Comparison of ENCODE assay signal across 27 cellular contexts in the genomic region with DNA sequence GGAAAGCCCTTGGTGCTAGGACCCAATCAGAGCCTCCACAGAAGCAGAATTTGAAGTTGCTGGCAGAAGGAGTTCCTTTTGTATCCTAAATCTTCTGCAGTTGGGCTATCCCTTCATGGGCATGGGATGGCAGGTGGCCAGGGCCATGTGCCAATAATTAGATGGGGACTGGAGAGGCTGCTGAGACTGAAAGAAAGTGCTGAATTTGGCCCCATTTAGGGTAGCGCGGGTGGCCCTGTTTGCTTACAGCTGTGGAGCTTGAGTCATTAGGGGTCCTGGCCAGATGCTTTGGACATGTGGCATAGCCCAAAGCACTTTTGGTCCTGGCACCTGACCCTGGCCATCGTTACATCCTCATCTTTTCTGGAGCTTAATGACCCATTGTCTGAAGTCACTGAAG. TPM values are rescaled to one million over a fixed set of nuclear protein-coding genes. Genes with fewer than 3 reads are reported as not detected.
DNase-seq lines count a peak whose midpoint lies in the region; ATAC-seq and TF ChIP-seq lines count a peak whose summit lies in the region.
"Had no signal": no experiment of that assay in that cellular context is flagged by ENCODE, and none has a peak within 500 bp of the region (broad histone marks: within the 10 kb centered on the region; RNA-seq: fewer than 3 reads in every experiment).

No MANE protein-coding gene starts in this region.

- TF ChIP-seq POLR2A in esophagus muscularis mucosa (IDR thresholded peaks at IDR 0.05; ENCODE audit: low read depth) (no peak), uterus (IDR thresholded peaks at IDR 0.05) (no peak)

- H3K27ac ChIP-seq in SK-N-SH (ENCODE audit: low read depth in 2 of 2, low read length in 1 of 2) (no peak overlapping the region), esophagus muscularis mucosa (replicated peaks in 1 of 4) (peak overlapping the region; percentile 87 to 100 (median 98)), osteoblast (ENCODE audit: low read depth, low read length) (no peak overlapping the region), uterus (peak overlapping the region; percentile 93 to 96)
- H3K27ac ChIP-seq: GM23248, upper lobe of right lung had no signal

- H3K4me3 ChIP-seq in SK-N-SH (ENCODE audit: low read depth in 2 of 2, low read length in 1 of 2): no peak overlapping the region
- no peak overlapping the region for H3K4me3 ChIP-seq in esophagus muscularis mucosa
- no peak overlapping the region for H3K4me3 ChIP-seq in osteoblast (ENCODE audit: insufficient read depth, low read length)
- H3K4me3 ChIP-seq in uterus: no peak overlapping the region
- H3K4me3 ChIP-seq: GM23248, heart left ventricle, upper lobe of right lung had no signal

- no peaks in the 10 kb centered on the region for H3K4me1 Mint-ChIP-seq in T-helper 2 cell treated with Interferon-gamma antibody and Interleukin-4, amounts not matched to agents 5 μg/mL and 100 μg/mL, for 36 hours (ENCODE audit: low read depth)
- H3K4me1 Mint-ChIP-seq: activated CD8-positive, alpha-beta memory T cell treated with anti-CD3 and anti-CD28 coated beads, Interleukin-2, amount 10 ng/mL, durations not matched to agents 7 days and 5 days; CD14-positive monocyte had no signal

- peaks cover 6% of the 10 kb centered on the region for H3K27me3 Mint-ChIP-seq in T-helper 2 cell treated with Interferon-gamma antibody and Interleukin-4, amounts not matched to agents 5 μg/mL and 100 μg/mL, for 36 hours (ENCODE audit: low read depth)
- H3K27me3 Mint-ChIP-seq: activated CD8-positive, alpha-beta memory T cell treated with anti-CD3 and anti-CD28 coated beads, Interleukin-2, amount 10 ng/mL, durations not matched to agents 7 days and 5 days; progenitor cell of endocrine pancreas had no signal

- H3F3A ChIP-seq in SK-N-SH (replicated peaks; ENCODE audit: insufficient read depth): peaks cover 10% of the 10 kb centered on the region

- ATAC-seq in SK-N-SH treated with all-trans-retinoic acid at 6 μM for 48 hours: no peak
- ATAC-seq in GM19035 (IDR thresholded peaks at IDR 0.05; ENCODE audit: unreplicated experiment): no peak
- ATAC-seq: activated CD8-positive, alpha-beta memory T cell treated with anti-CD3 and anti-CD28 coated beads, Interleukin-2, amount 10 ng/mL, durations not matched to agents 7 days and 5 days; upper lobe of right lung had no signal

- WGBS in SK-N-SH (ENCODE audit: low lambda C conversion rate): 100% methylated on average over 3 of the region's 3 CpGs
- 60% methylated on average over 3 of the region's 3 CpGs for WGBS in esophagus muscularis mucosa

- intact Hi-C loops in esophagus muscularis mucosa (cut with DNase I): no loop called here
- intact Hi-C loops in uterus (cut with DNase I; ENCODE audit: low total_unique reads): no loop called here

- peaks cover 100% of the 10 kb centered on the region for H3K79me2 ChIP-seq in SK-N-SH (ENCODE audit: insufficient read depth)
- H3K79me2 ChIP-seq in osteoblast (ENCODE audit: insufficient read depth, low read length): peaks cover 95% of the 10 kb centered on the region

- H3K27ac Mint-ChIP-seq in T-helper 2 cell treated with Interferon-gamma antibody and Interleukin-4, amounts not matched to agents 5 μg/mL and 100 μg/mL, for 36 hours: no peak overlapping the region
- H3K27ac Mint-ChIP-seq: activated CD8-positive, alpha-beta memory T cell treated with anti-CD3 and anti-CD28 coated beads, Interleukin-2, amount 10 ng/mL, durations not matched to agents 7 days and 5 days; CD14-positive monocyte; progenitor cell of endocrine pancreas had no signal

- H3K9me3 ChIP-seq in SK-N-SH (no peaks in the 10 kb centered on the region), esophagus muscularis mucosa (no peaks in the 10 kb centered on the region), osteoblast (ENCODE audit: low read depth, low read length) (no peaks in the 10 kb centered on the region), uterus (no peaks in the 10 kb centered on the region)
- H3K9me3 ChIP-seq: upper lobe of right lung had no signal

- no peak for TF ChIP-seq EP300 in SK-N-SH (IDR thresholded peaks at IDR 0.05; ENCODE audit: borderline replicate concordance in 1 of 2, low read depth in 1 of 2, low read length in 1 of 2)
- no peak for TF ChIP-seq EP300 in esophagus muscularis mucosa (IDR thresholded peaks at IDR 0.05)

- no peak overlapping the region for H3K4me3 Mint-ChIP-seq in T-helper 2 cell treated with Interferon-gamma antibody and Interleukin-4, amounts not matched to agents 5 μg/mL and 100 μg/mL, for 36 hours
- H3K4me3 Mint-ChIP-seq: activated CD8-positive, alpha-beta memory T cell treated with anti-CD3 and anti-CD28 coated beads, Interleukin-2, amount 10 ng/mL, durations not matched to agents 7 days and 5 days; CD14-positive monocyte; HFFc6 had no signal

- H3K27me3 ChIP-seq in SK-N-SH (ENCODE audit: insufficient read depth) (no peaks in the 10 kb centered on the region), esophagus muscularis mucosa (no peaks in the 10 kb centered on the region), osteoblast (ENCODE audit: insufficient read depth, low read length) (no peaks in the 10 kb centered on the region), uterus (no peaks in the 10 kb centered on the region)
- H3K27me3 ChIP-seq: heart left ventricle, upper lobe of right lung had no signal

- no peaks in the 10 kb centered on the region for H3K9me2 ChIP-seq in SK-N-SH

- H3K4me1 ChIP-seq in SK-N-SH (ENCODE audit: control insufficient read depth in 1 of 2, insufficient read depth in 2 of 2, low read depth in 1 of 2, low read length in 1 of 2): peaks cover 0 to 6% of the 10 kb centered on the region in 2 experiments; a peak in 3 of 4 replicates
- H3K4me1 ChIP-seq in esophagus muscularis mucosa: peaks cover 67 to 99% (median 87%) of the 10 kb centered on the region in 4 donors
- peaks cover 52% of the 10 kb centered on the region for H3K4me1 ChIP-seq in osteoblast (ENCODE audit: insufficient read depth, low read length)
- H3K4me1 ChIP-seq in uterus: peaks cover 21 to 24% of the 10 kb centered on the region in 2 donors

- no peak for DNase-seq in SK-N-SH
- peak; percentile 89 for DNase-seq in esophagus muscularis mucosa (ENCODE audit: extremely low spot score)
- no peak for DNase-seq in osteoblast (ENCODE audit: insufficient read length, low spot score, missing footprints)
- DNase-seq in uterus: no peak
- DNase-seq in T-helper 2 cell treated with Interferon-gamma antibody and Interleukin-4, amounts not matched to agents 5 μg/mL and 100 μg/mL, for 36 hours (ENCODE audit: low spot score): no peak
- DNase-seq in GM19240 (ENCODE audit: insufficient read length, low spot score): no peak
- DNase-seq: 8988T; activated CD4-positive, CD25-positive, alpha-beta regulatory T cell; activated CD8-positive, alpha-beta memory T cell treated with anti-CD3 and anti-CD28 coated beads, Interleukin-2, amount 10 ng/mL, durations not matched to agents 7 days and 5 days; activated naive CD4-positive, alpha-beta T cell; activated T-cell treated with anti-CD3 and anti-CD28 coated beads, Interleukin-2, amount 50 U/mL, for 48 hours; effector CD4-positive, alpha-beta T cell; GM23248; HFFc6; KG1; kidney glomerular epithelial cell; NCI-H1436 treated with DMSO at 0.1 percent for 48 hours; NCI-H2107; small intestine; stimulated activated CD4-positive, alpha-beta T cell treated with anti-CD3 and anti-CD28 coated beads, Interleukin-2, amount 100 ng/mL, for 24 hours; T1000; upper lobe of right lung had no signal

- H3K36me3 ChIP-seq in SK-N-SH (replicated peaks in 1 of 2; ENCODE audit: control insufficient read depth in 1 of 2, insufficient read depth in 2 of 2, low read length in 1 of 2): peaks cover 0 to 4% of the 10 kb centered on the region in 2 experiments
- no peaks in the 10 kb centered on the region for H3K36me3 ChIP-seq in esophagus muscularis mucosa
- no peaks in the 10 kb centered on the region for H3K36me3 ChIP-seq in osteoblast (ENCODE audit: insufficient read depth, low read length)
- H3K36me3 ChIP-seq in uterus: no peaks in the 10 kb centered on the region
- H3K36me3 ChIP-seq: heart left ventricle, upper lobe of right lung had no signal

- no peak overlapping the region for H3K9ac ChIP-seq in SK-N-SH
- H3K9ac ChIP-seq: GM23248 had no signal

- H4K20me1 ChIP-seq in SK-N-SH (ENCODE audit: insufficient read depth) (no peaks in the 10 kb centered on the region), osteoblast (ENCODE audit: insufficient read depth, low read length) (peaks cover 50% of the 10 kb centered on the region)

- TF ChIP-seq CTCF in SK-N-SH (IDR thresholded peaks at IDR 0.05) (no peak), esophagus muscularis mucosa (IDR thresholded peaks at IDR 0.05) (no peak), osteoblast (IDR thresholded peaks at IDR 0.05; ENCODE audit: extremely low read depth, low read depth, low read length) (no peak), uterus (IDR thresholded peaks at IDR 0.05) (no peak)

- H3K36me3 Mint-ChIP-seq in T-helper 2 cell treated with Interferon-gamma antibody and Interleukin-4, amounts not matched to agents 5 μg/mL and 100 μg/mL, for 36 hours (ENCODE audit: low read depth): no peaks in the 10 kb centered on the region
- H3K36me3 Mint-ChIP-seq: activated CD8-positive, alpha-beta memory T cell treated with anti-CD3 and anti-CD28 coated beads, Interleukin-2, amount 10 ng/mL, durations not matched to agents 7 days and 5 days; CD14-positive monocyte had no signal

- no peak overlapping the region for H3K4me2 ChIP-seq in SK-N-SH
- peak overlapping the region; percentile 50 for H3K4me2 ChIP-seq in osteoblast (ENCODE audit: insufficient read depth, low read length)

- no peak for TF ChIP-seq RAD21 in SK-N-SH (IDR thresholded peaks at IDR 0.05; ENCODE audit: low read length)

- POLR2A ChIA-PET in SK-N-SH (lab: Yijun Ruan, JAX): no interaction called here

- CTCF ChIA-PET in SK-N-SH (lab: Yijun Ruan, JAX): no interaction called here

- H3K9me3 Mint-ChIP-seq in T-helper 2 cell treated with Interferon-gamma antibody and Interleukin-4, amounts not matched to agents 5 μg/mL and 100 μg/mL, for 36 hours: no peaks in the 10 kb centered on the region
- H3K9me3 Mint-ChIP-seq: HFFc6 had no signal

- H2AFZ ChIP-seq in SK-N-SH (ENCODE audit: low read depth): no peak overlapping the region
- H2AFZ ChIP-seq in osteoblast (ENCODE audit: low read length): no peak overlapping the region
- H2AFZ ChIP-seq: GM23248 had no signal

TF ChIP-seq in SK-N-SH, 30 proteins besides CTCF, POLR2A, EP300 and RAD21 (continues in another document):
- TF ChIP-seq YY1 (IDR thresholded peaks at IDR 0.05; ENCODE audit: low read depth): no peak
- 0 out of 2 replicates have a peak, but pooled peaks have one; percentile 23 for TF ChIP-seq NFIC (IDR thresholded peaks at IDR 0.05; ENCODE audit: borderline replicate concordance)

RNA-seq across cellular contexts. Expression of a gene that starts 27.1 kb away (rescaled TPM):
- polyA plus RNA-seq in SK-N-SH (2012; rRNA removed): 27.6 and 31.6 TPM in 2 replicates
- 32.5 and 35.2 TPM in 2 replicates for polyA plus RNA-seq in SK-N-SH (2012; cell fraction: cytosol; rRNA removed)
- 14.6 and 24.9 TPM in 2 replicates for polyA plus RNA-seq in SK-N-SH (2012; cell fraction: nucleus; rRNA removed)
- total RNA-seq in esophagus muscularis mucosa (100 to 1,000 TPM; 181 to 228 (median 210) TPM), osteoblast (74.9 and 83.7 TPM in 2 replicates), uterus (100 to 1,000 TPM in 1 of 4 donors, 10 to 100 TPM in 3; 52.9 to 188 (median 66.5) TPM)
- total RNA-seq: activated CD8-positive, alpha-beta memory T cell treated with anti-CD3 and anti-CD28 coated beads, Interleukin-2, amount 10 ng/mL, durations not matched to agents 7 days and 5 days had no signal
- polyA plus RNA-seq: CD14-positive monocyte had no signal

Comparison
In these comparisons a context has a peak if more than half of its experiments do, and no peak if none do; other contexts are left out.
1. H3K27ac ChIP-seq: peak in esophagus muscularis mucosa (4 of 4) and uterus (2 of 2); none in SK-N-SH (0 of 2) and osteoblast (single experiment).